ENCODE assay signal across 1 cellular context in the genomic region with DNA sequence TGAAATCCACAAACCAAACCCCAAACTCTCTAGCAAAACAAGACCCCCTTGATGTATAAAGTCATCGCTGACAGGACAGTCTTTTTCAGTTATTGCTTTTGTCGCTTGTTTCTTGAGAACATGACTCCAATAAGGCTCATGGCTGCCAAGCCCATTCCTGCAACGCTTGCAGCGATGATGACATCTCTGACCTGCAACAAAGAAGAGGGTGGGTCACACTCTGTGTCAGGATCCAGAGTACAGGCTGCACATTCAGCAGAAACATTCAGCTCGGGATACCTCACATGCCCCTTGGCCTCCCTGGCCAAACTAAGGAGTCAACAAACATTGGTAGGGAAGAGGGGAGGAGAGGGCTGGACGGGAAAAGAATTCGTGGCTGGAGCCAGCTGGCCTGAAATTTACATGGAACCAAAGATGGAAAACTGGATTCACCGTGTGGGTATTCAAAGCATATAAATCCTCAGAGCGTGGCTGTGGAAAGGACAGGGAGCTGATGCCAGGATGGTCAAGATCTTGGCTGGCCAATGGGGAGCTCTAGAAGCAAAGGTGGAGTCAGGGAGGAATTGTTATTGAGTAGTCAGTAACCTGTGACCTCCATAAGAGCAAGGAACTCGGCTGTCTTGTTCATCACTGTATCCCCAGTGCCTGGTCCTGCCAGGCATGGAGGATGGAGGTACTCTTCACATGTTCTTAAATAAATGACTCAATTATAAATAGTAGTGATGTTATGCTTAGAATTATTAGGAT.
TF ChIP-seq lines count a peak whose summit lies in the region.

No MANE protein-coding gene starts in this region.

TF ChIP-seq in HepG2, 621 proteins besides CTCF, POLR2A, EP300 and RAD21 (continued from another document and continues in another):
- TF ChIP-seq, protein P1, sequence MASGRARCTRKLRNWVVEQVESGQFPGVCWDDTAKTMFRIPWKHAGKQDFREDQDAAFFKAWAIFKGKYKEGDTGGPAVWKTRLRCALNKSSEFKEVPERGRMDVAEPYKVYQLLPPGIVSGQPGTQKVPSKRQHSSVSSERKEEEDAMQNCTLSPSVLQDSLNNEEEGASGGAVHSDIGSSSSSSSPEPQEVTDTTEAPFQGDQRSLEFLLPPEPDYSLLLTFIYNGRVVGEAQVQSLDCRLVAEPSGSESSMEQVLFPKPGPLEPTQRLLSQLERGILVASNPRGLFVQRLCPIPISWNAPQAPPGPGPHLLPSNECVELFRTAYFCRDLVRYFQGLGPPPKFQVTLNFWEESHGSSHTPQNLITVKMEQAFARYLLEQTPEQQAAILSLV (CRISPR knock-in tag; IDR thresholded peaks at IDR 0.05; ENCODE audit: borderline replicate concordance) = peak; percentile 55; the same call in 1 of the 2 replicates
- TF ChIP-seq SMARCE1 (IDR thresholded peaks at IDR 0.05; ENCODE audit: borderline replicate concordance) = no peak
- no peak for TF ChIP-seq ZBTB7A (CRISPR knock-in tag; IDR thresholded peaks at IDR 0.05)
- TF ChIP-seq SMAD9 (CRISPR knock-in tag; IDR thresholded peaks at IDR 0.05) = peak; percentile 43; the same call in 1 of the 2 replicates
- 0 out of 2 replicates have a peak, but pooled peaks have one; percentile 25 for TF ChIP-seq ZSCAN21 (CRISPR knock-in tag; IDR thresholded peaks at IDR 0.05; ENCODE audit: borderline replicate concordance)
- TF ChIP-seq, protein P2, sequence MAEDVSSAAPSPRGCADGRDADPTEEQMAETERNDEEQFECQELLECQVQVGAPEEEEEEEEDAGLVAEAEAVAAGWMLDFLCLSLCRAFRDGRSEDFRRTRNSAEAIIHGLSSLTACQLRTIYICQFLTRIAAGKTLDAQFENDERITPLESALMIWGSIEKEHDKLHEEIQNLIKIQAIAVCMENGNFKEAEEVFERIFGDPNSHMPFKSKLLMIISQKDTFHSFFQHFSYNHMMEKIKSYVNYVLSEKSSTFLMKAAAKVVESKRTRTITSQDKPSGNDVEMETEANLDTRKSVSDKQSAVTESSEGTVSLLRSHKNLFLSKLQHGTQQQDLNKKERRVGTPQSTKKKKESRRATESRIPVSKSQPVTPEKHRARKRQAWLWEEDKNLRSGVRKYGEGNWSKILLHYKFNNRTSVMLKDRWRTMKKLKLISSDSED (CRISPR knock-in tag; IDR thresholded peaks at IDR 0.05) = no peak
- no peak for TF ChIP-seq SRF (IDR thresholded peaks at IDR 0.05; ENCODE audit: low read depth, low read length)
- peak; percentile 82 for TF ChIP-seq MAFF (IDR thresholded peaks at IDR 0.05; ENCODE audit: low read depth, low read length)
- no peak for TF ChIP-seq NCOA2 (CRISPR knock-in tag; IDR thresholded peaks at IDR 0.05)
- TF ChIP-seq, protein P3, sequence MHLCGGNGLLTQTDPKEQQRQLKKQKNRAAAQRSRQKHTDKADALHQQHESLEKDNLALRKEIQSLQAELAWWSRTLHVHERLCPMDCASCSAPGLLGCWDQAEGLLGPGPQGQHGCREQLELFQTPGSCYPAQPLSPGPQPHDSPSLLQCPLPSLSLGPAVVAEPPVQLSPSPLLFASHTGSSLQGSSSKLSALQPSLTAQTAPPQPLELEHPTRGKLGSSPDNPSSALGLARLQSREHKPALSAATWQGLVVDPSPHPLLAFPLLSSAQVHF (CRISPR knock-in tag; IDR thresholded peaks at IDR 0.05) = no peak
- TF ChIP-seq ZBTB7B (CRISPR knock-in tag; IDR thresholded peaks at IDR 0.05) = no peak
- TF ChIP-seq RCOR2 (CRISPR knock-in tag; IDR thresholded peaks at IDR 0.05) = no peak
- no peak for TF ChIP-seq DMAP1 (CRISPR knock-in tag; IDR thresholded peaks at IDR 0.05)
- TF ChIP-seq YY1 (IDR thresholded peaks at IDR 0.05; ENCODE audit: insufficient read depth, insufficient replicate concordance, low read depth, low read length) = no peak
- no peak for TF ChIP-seq RBM22 (optimal IDR thresholded peaks at IDR 0.05; ENCODE audit: low read length)
- TF ChIP-seq, protein P4, sequence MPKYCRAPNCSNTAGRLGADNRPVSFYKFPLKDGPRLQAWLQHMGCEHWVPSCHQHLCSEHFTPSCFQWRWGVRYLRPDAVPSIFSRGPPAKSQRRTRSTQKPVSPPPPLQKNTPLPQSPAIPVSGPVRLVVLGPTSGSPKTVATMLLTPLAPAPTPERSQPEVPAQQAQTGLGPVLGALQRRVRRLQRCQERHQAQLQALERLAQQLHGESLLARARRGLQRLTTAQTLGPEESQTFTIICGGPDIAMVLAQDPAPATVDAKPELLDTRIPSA (CRISPR knock-in tag; IDR thresholded peaks at IDR 0.05; ENCODE audit: borderline replicate concordance) = no peak
- TF ChIP-seq, protein P5, sequence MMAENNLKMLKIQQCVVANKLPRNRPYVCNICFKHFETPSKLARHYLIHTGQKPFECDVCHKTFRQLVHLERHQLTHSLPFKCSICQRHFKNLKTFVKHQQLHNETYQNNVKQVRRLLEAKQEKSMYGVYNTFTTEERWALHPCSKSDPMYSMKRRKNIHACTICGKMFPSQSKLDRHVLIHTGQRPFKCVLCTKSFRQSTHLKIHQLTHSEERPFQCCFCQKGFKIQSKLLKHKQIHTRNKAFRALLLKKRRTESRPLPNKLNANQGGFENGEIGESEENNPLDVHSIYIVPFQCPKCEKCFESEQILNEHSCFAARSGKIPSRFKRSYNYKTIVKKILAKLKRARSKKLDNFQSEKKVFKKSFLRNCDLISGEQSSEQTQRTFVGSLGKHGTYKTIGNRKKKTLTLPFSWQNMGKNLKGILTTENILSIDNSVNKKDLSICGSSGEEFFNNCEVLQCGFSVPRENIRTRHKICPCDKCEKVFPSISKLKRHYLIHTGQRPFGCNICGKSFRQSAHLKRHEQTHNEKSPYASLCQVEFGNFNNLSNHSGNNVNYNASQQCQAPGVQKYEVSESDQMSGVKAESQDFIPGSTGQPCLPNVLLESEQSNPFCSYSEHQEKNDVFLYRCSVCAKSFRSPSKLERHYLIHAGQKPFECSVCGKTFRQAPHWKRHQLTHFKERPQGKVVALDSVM (CRISPR knock-in tag; IDR thresholded peaks at IDR 0.05) = no peak
- no peak for TF ChIP-seq ZNF619 (CRISPR knock-in tag; IDR thresholded peaks at IDR 0.05)
- TF ChIP-seq, protein P6, sequence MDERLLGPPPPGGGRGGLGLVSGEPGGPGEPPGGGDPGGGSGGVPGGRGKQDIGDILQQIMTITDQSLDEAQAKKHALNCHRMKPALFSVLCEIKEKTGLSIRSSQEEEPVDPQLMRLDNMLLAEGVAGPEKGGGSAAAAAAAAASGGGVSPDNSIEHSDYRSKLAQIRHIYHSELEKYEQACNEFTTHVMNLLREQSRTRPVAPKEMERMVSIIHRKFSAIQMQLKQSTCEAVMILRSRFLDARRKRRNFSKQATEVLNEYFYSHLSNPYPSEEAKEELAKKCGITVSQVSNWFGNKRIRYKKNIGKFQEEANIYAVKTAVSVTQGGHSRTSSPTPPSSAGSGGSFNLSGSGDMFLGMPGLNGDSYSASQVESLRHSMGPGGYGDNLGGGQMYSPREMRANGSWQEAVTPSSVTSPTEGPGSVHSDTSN (CRISPR knock-in tag; IDR thresholded peaks at IDR 0.05) = no peak
- no peak for TF ChIP-seq JUND (CRISPR knock-in tag; IDR thresholded peaks at IDR 0.05)
- TF ChIP-seq SIN3B (IDR thresholded peaks at IDR 0.05; ENCODE audit: low read length) = no peak
- TF ChIP-seq ZFX (CRISPR knock-in tag; IDR thresholded peaks at IDR 0.05; ENCODE audit: low read depth) = 0 out of 2 replicates have a peak, but pooled peaks have one; percentile 20
- TF ChIP-seq, protein P7, sequence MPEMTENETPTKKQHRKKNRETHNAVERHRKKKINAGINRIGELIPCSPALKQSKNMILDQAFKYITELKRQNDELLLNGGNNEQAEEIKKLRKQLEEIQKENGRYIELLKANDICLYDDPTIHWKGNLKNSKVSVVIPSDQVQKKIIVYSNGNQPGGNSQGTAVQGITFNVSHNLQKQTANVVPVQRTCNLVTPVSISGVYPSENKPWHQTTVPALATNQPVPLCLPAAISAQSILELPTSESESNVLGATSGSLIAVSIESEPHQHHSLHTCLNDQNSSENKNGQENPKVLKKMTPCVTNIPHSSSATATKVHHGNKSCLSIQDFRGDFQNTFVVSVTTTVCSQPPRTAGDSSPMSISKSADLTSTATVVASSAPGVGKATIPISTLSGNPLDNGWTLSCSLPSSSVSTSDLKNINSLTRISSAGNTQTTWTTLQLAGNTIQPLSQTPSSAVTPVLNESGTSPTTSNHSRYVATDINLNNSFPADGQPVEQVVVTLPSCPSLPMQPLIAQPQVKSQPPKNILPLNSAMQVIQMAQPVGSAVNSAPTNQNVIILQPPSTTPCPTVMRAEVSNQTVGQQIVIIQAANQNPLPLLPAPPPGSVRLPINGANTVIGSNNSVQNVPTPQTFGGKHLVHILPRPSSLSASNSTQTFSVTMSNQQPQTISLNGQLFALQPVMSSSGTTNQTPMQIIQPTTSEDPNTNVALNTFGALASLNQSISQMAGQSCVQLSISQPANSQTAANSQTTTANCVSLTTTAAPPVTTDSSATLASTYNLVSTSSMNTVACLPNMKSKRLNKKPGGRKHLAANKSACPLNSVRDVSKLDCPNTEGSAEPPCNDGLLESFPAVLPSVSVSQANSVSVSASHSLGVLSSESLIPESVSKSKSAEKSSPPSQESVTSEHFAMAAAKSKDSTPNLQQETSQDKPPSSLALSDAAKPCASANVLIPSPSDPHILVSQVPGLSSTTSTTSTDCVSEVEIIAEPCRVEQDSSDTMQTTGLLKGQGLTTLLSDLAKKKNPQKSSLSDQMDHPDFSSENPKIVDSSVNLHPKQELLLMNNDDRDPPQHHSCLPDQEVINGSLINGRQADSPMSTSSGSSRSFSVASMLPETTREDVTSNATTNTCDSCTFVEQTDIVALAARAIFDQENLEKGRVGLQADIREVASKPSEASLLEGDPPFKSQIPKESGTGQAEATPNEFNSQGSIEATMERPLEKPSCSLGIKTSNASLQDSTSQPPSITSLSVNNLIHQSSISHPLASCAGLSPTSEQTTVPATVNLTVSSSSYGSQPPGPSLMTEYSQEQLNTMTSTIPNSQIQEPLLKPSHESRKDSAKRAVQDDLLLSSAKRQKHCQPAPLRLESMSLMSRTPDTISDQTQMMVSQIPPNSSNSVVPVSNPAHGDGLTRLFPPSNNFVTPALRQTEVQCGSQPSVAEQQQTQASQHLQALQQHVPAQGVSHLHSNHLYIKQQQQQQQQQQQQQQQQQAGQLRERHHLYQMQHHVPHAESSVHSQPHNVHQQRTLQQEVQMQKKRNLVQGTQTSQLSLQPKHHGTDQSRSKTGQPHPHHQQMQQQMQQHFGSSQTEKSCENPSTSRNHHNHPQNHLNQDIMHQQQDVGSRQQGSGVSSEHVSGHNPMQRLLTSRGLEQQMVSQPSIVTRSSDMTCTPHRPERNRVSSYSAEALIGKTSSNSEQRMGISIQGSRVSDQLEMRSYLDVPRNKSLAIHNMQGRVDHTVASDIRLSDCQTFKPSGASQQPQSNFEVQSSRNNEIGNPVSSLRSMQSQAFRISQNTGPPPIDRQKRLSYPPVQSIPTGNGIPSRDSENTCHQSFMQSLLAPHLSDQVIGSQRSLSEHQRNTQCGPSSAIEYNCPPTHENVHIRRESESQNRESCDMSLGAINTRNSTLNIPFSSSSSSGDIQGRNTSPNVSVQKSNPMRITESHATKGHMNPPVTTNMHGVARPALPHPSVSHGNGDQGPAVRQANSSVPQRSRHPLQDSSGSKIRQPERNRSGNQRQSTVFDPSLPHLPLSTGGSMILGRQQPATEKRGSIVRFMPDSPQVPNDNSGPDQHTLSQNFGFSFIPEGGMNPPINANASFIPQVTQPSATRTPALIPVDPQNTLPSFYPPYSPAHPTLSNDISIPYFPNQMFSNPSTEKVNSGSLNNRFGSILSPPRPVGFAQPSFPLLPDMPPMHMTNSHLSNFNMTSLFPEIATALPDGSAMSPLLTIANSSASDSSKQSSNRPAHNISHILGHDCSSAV (CRISPR knock-in tag; IDR thresholded peaks at IDR 0.05; ENCODE audit: borderline replicate concordance) = no peak
- no peak for TF ChIP-seq ZMAT3 (CRISPR knock-in tag; conservative IDR thresholded peaks at IDR 0.05)
- no peak for TF ChIP-seq SIX4 (CRISPR knock-in tag; IDR thresholded peaks at IDR 0.05)
- TF ChIP-seq MYC (CRISPR knock-in tag; IDR thresholded peaks at IDR 0.05; ENCODE audit: borderline replicate concordance) = no peak
- no peak for TF ChIP-seq ONECUT2 (CRISPR knock-in tag; IDR thresholded peaks at IDR 0.05)
- TF ChIP-seq, protein P8, sequence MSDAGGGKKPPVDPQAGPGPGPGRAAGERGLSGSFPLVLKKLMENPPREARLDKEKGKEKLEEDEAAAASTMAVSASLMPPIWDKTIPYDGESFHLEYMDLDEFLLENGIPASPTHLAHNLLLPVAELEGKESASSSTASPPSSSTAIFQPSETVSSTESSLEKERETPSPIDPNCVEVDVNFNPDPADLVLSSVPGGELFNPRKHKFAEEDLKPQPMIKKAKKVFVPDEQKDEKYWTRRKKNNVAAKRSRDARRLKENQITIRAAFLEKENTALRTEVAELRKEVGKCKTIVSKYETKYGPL (CRISPR knock-in tag; IDR thresholded peaks at IDR 0.05) = no peak
- 0 out of 2 replicates have a peak, but pooled peaks have one; percentile 43 for TF ChIP-seq REPIN1 (CRISPR knock-in tag; IDR thresholded peaks at IDR 0.05; ENCODE audit: borderline replicate concordance, low read depth)
